In genomic region chr18:39421319-39421718, GRCh38 we compare ENCODE assay signal across 20 cellular contexts.
"Had no signal": no experiment of that assay in that cellular context is flagged by ENCODE, and none has a peak within 500 bp of the region (broad histone marks: within the 10 kb centered on the region; RNA-seq: fewer than 3 reads in every experiment).

No MANE protein-coding gene starts in this region.

- H3K27ac ChIP-seq: SJSA1 had no signal

- H3K36me3 ChIP-seq: SJSA1 had no signal

- H3K4me1 ChIP-seq: SJSA1 had no signal

- DNase-seq: activated CD4-positive, alpha-beta T cell treated with anti-CD3 and anti-CD28 coated beads for 4 hours; activated CD4-positive, alpha-beta T cell treated with anti-CD3 and anti-CD28 coated beads, Interleukin-2, amount 50 U/mL, for 4 hours; activated CD8-positive, alpha-beta memory T cell treated with anti-CD3 and anti-CD28 coated beads, Interleukin-2, amount 50 U/mL, for 48 hours; activated CD8-positive, alpha-beta T cell treated with anti-CD3 and anti-CD28 coated beads, Interleukin-2, amount 10 ng/mL, durations not matched to agents 7 days and 5 days; activated T-cell treated with anti-CD3 and anti-CD28 coated beads, Interleukin-2, amount 50 U/mL, for 1 hour; aorta; IMR-90; KBM-7; NCI-H1048; NCI-H146; NCI-H187 treated with DMSO at 0.1 percent for 48 hours; NCI-H2081 treated with DMSO at 0.1 percent for 48 hours; NCI-H526 treated with DMSO at 0.1 percent for 48 hours; NK-92 treated with Interleukin-12 subunit alpha and Interleukin-12 subunit beta, amount 100 ng/mL, for 24 hours; OCI-M1; RPMI8226; SHP77 had no signal

- ATAC-seq: activated CD4-positive, CD25-positive, alpha-beta regulatory T cell treated with anti-CD3 and anti-CD28 coated beads, Interleukin-2, amount 50 U/mL, for 24 hours; activated CD8-positive, alpha-beta T cell treated with anti-CD3 and anti-CD28 coated beads, Interleukin-2, amount 10 ng/mL, durations not matched to agents 7 days and 5 days; Panc1 had no signal

- H3K4me3 ChIP-seq: SJSA1 had no signal

- H3K27me3 ChIP-seq: SJSA1 had no signal
